Comparison of ENCODE assay signal across 22 cellular contexts in the genomic region with DNA sequence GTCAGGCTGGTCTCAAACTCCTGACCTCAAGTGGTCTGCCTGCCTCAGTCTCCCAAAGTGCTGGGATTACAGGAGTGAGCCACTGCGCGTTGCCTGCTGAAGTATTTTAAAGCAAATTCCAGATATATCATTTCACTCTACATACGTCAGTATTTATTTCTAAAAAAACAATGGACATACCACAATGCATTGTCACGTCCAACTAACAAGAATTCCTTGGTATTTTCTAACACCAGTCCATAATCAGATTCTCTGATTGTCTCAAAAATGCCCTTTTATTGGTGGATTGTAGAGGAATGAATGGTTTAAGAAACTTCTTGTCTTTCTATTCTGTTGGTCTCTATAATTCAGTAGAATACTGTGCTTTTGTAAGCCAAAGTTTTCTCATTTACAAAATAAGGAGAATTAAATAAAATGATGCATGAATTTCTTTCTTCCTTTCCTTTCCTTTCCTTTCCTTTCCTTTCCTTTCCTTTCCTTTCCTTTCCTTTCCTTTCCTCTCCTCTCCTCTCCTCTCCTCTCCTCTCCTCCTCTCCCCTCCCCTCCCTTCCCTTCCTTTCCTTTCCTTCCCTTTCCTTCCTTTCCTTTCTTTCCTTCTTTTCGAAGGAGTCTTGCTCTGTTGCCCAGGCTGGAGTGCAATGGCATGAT.
"Had no signal": no experiment of that assay in that cellular context is flagged by ENCODE, and none has a peak within 500 bp of the region (broad histone marks: within the 10 kb centered on the region; RNA-seq: fewer than 3 reads in every experiment).

No MANE protein-coding gene starts in this region.

- H3K27me3 ChIP-seq: dorsolateral prefrontal cortex, hepatocyte, spleen, tibial artery, upper lobe of left lung, vagina had no signal

- H3K9me3 Mint-ChIP-seq: naive B cell; nephron; stimulated activated memory B cell treated with anti-CD40 and anti-IgM and Interleukin-4, amounts not matched to agents 10 μg/mL and 1 μg/mL and 100 μg/mL, for 72 hours; stimulated activated naive CD8-positive, alpha-beta T cell treated with anti-CD3 and anti-CD28 coated beads, Interleukin-15, Interleukin-2, amounts not matched to agents 100 ng/mL and 50 ng/mL, for 24 hours had no signal

- H3K4me3 Mint-ChIP-seq: nephron; stimulated activated memory B cell treated with anti-CD40 and anti-IgM and Interleukin-4, amounts not matched to agents 10 μg/mL and 1 μg/mL and 100 μg/mL, for 72 hours; stimulated activated naive CD8-positive, alpha-beta T cell treated with anti-CD3 and anti-CD28 coated beads, Interleukin-15, Interleukin-2, amounts not matched to agents 100 ng/mL and 50 ng/mL, for 24 hours had no signal

- H3K9me3 ChIP-seq: psoas muscle, spleen, tibial artery, upper lobe of left lung, vagina had no signal

- H3K27ac Mint-ChIP-seq: nephron; stimulated activated memory B cell treated with anti-CD40 and anti-IgM and Interleukin-4, amounts not matched to agents 10 μg/mL and 1 μg/mL and 100 μg/mL, for 72 hours; stimulated activated naive CD8-positive, alpha-beta T cell treated with anti-CD3 and anti-CD28 coated beads, Interleukin-15, Interleukin-2, amounts not matched to agents 100 ng/mL and 50 ng/mL, for 24 hours had no signal

- H3K4me1 ChIP-seq: psoas muscle, tibial artery, upper lobe of left lung, vagina had no signal

- H3K4me1 Mint-ChIP-seq: nephron had no signal

- H3K27ac ChIP-seq: coronary artery, dorsolateral prefrontal cortex, hepatocyte, psoas muscle, spleen, tibial artery, upper lobe of left lung, vagina had no signal

- DNase-seq: dorsolateral prefrontal cortex; effector CD8-positive, alpha-beta T cell; foreskin fibroblast; left colon; mesendoderm; naive B cell; psoas muscle; retina; spleen; stimulated activated CD4-positive, alpha-beta T cell treated with anti-CD3 and anti-CD28 coated beads, Interleukin-15, amount 100 ng/mL, for 24 hours; stimulated activated CD4-positive, alpha-beta T cell treated with anti-CD3 and anti-CD28 coated beads, Interleukin-1b, Interleukin-23, amount 100 ng/mL, for 48 hours; stimulated activated CD4-positive, alpha-beta T cell treated with anti-CD3 and anti-CD28 coated beads, Interleukin-4, amount 100 ng/mL, for 24 hours; tibial artery; upper lobe of left lung had no signal

- H3K4me3 ChIP-seq: coronary artery, dorsolateral prefrontal cortex, hepatocyte, psoas muscle, spleen, tibial artery, upper lobe of left lung, vagina had no signal

- ATAC-seq: esophagus mucosa; left colon; psoas muscle; sciatic nerve; stimulated activated memory B cell treated with anti-CD40 and anti-IgM and Interleukin-4, amounts not matched to agents 10 μg/mL and 1 μg/mL and 100 μg/mL, for 72 hours had no signal

- H3K27me3 Mint-ChIP-seq: naive B cell; stimulated activated memory B cell treated with anti-CD40 and anti-IgM and Interleukin-4, amounts not matched to agents 10 μg/mL and 1 μg/mL and 100 μg/mL, for 72 hours; stimulated activated naive CD8-positive, alpha-beta T cell treated with anti-CD3 and anti-CD28 coated beads, Interleukin-15, Interleukin-2, amounts not matched to agents 100 ng/mL and 50 ng/mL, for 24 hours had no signal
